Comparison of ENCODE assay signal across 15 cellular contexts in the genomic region with DNA sequence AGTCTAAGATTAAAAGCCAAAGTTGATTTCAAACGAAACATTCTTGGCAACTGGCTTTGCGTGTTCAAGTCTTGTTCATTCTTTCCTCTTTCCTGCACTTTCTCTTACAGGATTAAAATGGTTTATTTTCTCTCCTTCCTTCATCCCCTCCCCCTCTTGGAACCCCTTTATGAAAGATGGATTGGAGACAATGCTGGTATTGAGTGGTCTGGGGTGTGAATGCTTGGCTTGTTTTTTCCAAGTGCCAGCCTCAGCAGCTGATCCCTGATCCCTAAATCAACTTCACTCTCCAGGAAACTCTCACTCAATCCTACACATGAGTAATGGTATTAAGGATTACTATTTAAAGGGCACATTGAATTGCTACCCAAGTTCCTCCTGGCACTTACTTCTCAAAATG. TPM values are rescaled to one million over a fixed set of nuclear protein-coding genes. Genes with fewer than 3 reads are reported as not detected.
DNase-seq lines count a peak whose midpoint lies in the region; TF ChIP-seq lines count a peak whose summit lies in the region.
"Had no signal": no experiment of that assay in that cellular context is flagged by ENCODE, and none has a peak within 500 bp of the region (broad histone marks: within the 10 kb centered on the region; RNA-seq: fewer than 3 reads in every experiment).

No MANE protein-coding gene starts in this region.

- H3K9me3 Mint-ChIP-seq in brain: no peaks in the 10 kb centered on the region
- H3K9me3 Mint-ChIP-seq: activated CD4-positive, alpha-beta T cell treated with anti-CD3 and anti-CD28 coated beads, Interleukin-2, amount 10 ng/mL, durations not matched to agents 7 days and 5 days had no signal

- no peak for TF ChIP-seq EP300 in suprapubic skin (IDR thresholded peaks at IDR 0.05)

- TF ChIP-seq POLR2A in suprapubic skin (IDR thresholded peaks at IDR 0.05): no peak

- H3K27me3 Mint-ChIP-seq in brain: no peaks in the 10 kb centered on the region

- DNase-seq in retinal pigment epithelial cell (ENCODE audit: low read depth) (peak; percentile 55), HK-2 (ENCODE audit: unreplicated experiment) (no peak), NCI-H1092 treated with DMSO at 0.1 percent for 48 hours (lab: John Stamatoyannopoulos, UW) (no peak), suprapubic skin (ENCODE audit: low spot score in 2 of 2) (no peak)
- DNase-seq: activated CD4-positive, alpha-beta T cell treated with anti-CD3 and anti-CD28 coated beads, Interleukin-2, amount 10 ng/mL, durations not matched to agents 7 days and 5 days; activated naive CD4-positive, alpha-beta T cell treated with anti-CD3 and anti-CD28 coated beads, Interleukin-2, amount 10 ng/mL, durations not matched to agents 7 days and 5 days; kidney; MG63; NCI-H510A treated with DMSO at 0.1 percent for 48 hours; stimulated activated CD4-positive, alpha-beta T cell treated with anti-CD3 and anti-CD28 coated beads, Interleukin-2, amount 100 ng/mL, for 24 hours had no signal

- 65% methylated on average over 2 of the region's 2 CpGs for WGBS in HUES64
- WGBS in suprapubic skin: 48% methylated on average over 2 of the region's 2 CpGs

- H3K4me1 ChIP-seq in HUES64 (ENCODE audit: insufficient read depth, low read length): peaks cover 33% of the 10 kb centered on the region
- peaks cover 34% of the 10 kb centered on the region for H3K4me1 ChIP-seq in iPS-18a (ENCODE audit: control insufficient read depth, low read depth, low read length)
- no peaks in the 10 kb centered on the region for H3K4me1 ChIP-seq in suprapubic skin
- H3K4me1 ChIP-seq: SJCRH30 had no signal

- no peaks in the 10 kb centered on the region for H3K36me3 ChIP-seq in HUES64 (ENCODE audit: insufficient read depth, low read length)
- H3K36me3 ChIP-seq in iPS-18a (ENCODE audit: control insufficient read depth, low read depth, low read length): no peaks in the 10 kb centered on the region
- no peaks in the 10 kb centered on the region for H3K36me3 ChIP-seq in suprapubic skin
- H3K36me3 ChIP-seq: MG63, SJCRH30 had no signal

- H3K36me3 Mint-ChIP-seq in brain: no peaks in the 10 kb centered on the region
- H3K36me3 Mint-ChIP-seq: activated naive CD4-positive, alpha-beta T cell treated with anti-CD3 and anti-CD28 coated beads, Interleukin-2, amount 10 ng/mL, durations not matched to agents 7 days and 5 days had no signal

- peaks cover 63% of the 10 kb centered on the region for H3K4me1 Mint-ChIP-seq in brain
- H3K4me1 Mint-ChIP-seq: activated CD4-positive, alpha-beta T cell treated with anti-CD3 and anti-CD28 coated beads, Interleukin-2, amount 10 ng/mL, durations not matched to agents 7 days and 5 days; activated naive CD4-positive, alpha-beta T cell treated with anti-CD3 and anti-CD28 coated beads, Interleukin-2, amount 10 ng/mL, durations not matched to agents 7 days and 5 days had no signal

- peak overlapping the region; percentile 38 for H3K4me3 ChIP-seq in HUES64 (ENCODE audit: low read length)
- H3K4me3 ChIP-seq in iPS-18a (ENCODE audit: low read length): peak overlapping the region; percentile 33
- no peak overlapping the region for H3K4me3 ChIP-seq in retinal pigment epithelial cell (ENCODE audit: low read length)
- no peak overlapping the region for H3K4me3 ChIP-seq in suprapubic skin
- H3K4me3 ChIP-seq: MG63, SJCRH30 had no signal

- H3K27me3 ChIP-seq in HUES64 (ENCODE audit: insufficient read depth, low read length): peaks cover 8% of the 10 kb centered on the region; the same call in 1 of the 2 replicates
- peaks cover 16% of the 10 kb centered on the region for H3K27me3 ChIP-seq in iPS-18a (ENCODE audit: control insufficient read depth, insufficient read depth, low read length)
- peaks cover 6% of the 10 kb centered on the region for H3K27me3 ChIP-seq in suprapubic skin
- H3K27me3 ChIP-seq: SJCRH30 had no signal

- H3K27ac Mint-ChIP-seq in brain: peak overlapping the region; percentile 77 to 97 (median 94)
- H3K27ac Mint-ChIP-seq: activated CD4-positive, alpha-beta T cell treated with anti-CD3 and anti-CD28 coated beads, Interleukin-2, amount 10 ng/mL, durations not matched to agents 7 days and 5 days; activated naive CD4-positive, alpha-beta T cell treated with anti-CD3 and anti-CD28 coated beads, Interleukin-2, amount 10 ng/mL, durations not matched to agents 7 days and 5 days; dendritic cell treated with granulocyte-macrophage colony-stimulating factor and Interleukin-4, amounts not matched to agents 40 ng/mL and 50 ng/mL, for 4 days had no signal

- H3K9ac ChIP-seq in HUES64 (ENCODE audit: low read depth, low read length): no peak overlapping the region; the same call in 1 of the 2 replicates
- H3K9ac ChIP-seq in iPS-18a (ENCODE audit: low read length): peak overlapping the region; percentile 28

- TF ChIP-seq CTCF in brain (conservative IDR thresholded peaks at IDR 0.05) (no peak), retinal pigment epithelial cell (conservative IDR thresholded peaks at IDR 0.05; ENCODE audit: low read depth, low read length) (no peak), suprapubic skin (IDR thresholded peaks at IDR 0.05) (no peak)

- H3K4me3 Mint-ChIP-seq in brain: peak overlapping the region; percentile 67 to 95 (median 76)
- H3K4me3 Mint-ChIP-seq: activated CD4-positive, alpha-beta T cell treated with anti-CD3 and anti-CD28 coated beads, Interleukin-2, amount 10 ng/mL, durations not matched to agents 7 days and 5 days; activated naive CD4-positive, alpha-beta T cell treated with anti-CD3 and anti-CD28 coated beads, Interleukin-2, amount 10 ng/mL, durations not matched to agents 7 days and 5 days; dendritic cell treated with granulocyte-macrophage colony-stimulating factor and Interleukin-4, amounts not matched to agents 40 ng/mL and 50 ng/mL, for 4 days had no signal

- H3K27ac ChIP-seq in HUES64 (ENCODE audit: low read depth, low read length) (no peak overlapping the region), iPS-18a (ENCODE audit: low read length) (no peak overlapping the region), suprapubic skin (no peak overlapping the region)
- H3K27ac ChIP-seq: SJCRH30 had no signal

- H3K9me3 ChIP-seq in HUES64 (ENCODE audit: insufficient read depth, low read depth, low read length) (no peaks in the 10 kb centered on the region), iPS-18a (ENCODE audit: control insufficient read depth, low read depth, low read length) (no peaks in the 10 kb centered on the region), suprapubic skin (no peaks in the 10 kb centered on the region)
- H3K9me3 ChIP-seq: MG63, SJCRH30 had no signal

RNA-seq across cellular contexts. Expression of a gene that starts 0.8 kb away (rescaled TPM):
- polyA plus RNA-seq in HUES64 (2013, experiment 1 of 2): 4.2 TPM
- polyA plus RNA-seq in HUES64 (2013, experiment 2 of 2): 7.5 TPM
- polyA plus RNA-seq in brain (ENCODE audit: insufficient read depth, low read depth, low replicate concordance): 21.4 TPM
- total RNA-seq in suprapubic skin: 1 to 10 TPM; 4.3 to 5.2 (median 5.0) TPM
- total RNA-seq: activated CD4-positive, alpha-beta T cell treated with anti-CD3 and anti-CD28 coated beads, Interleukin-2, amount 10 ng/mL, durations not matched to agents 7 days and 5 days had no signal

Comparison
In these comparisons a context has a peak if more than half of its experiments do, and no peak if none do; other contexts are left out.
1. H3K4me3 ChIP-seq: peak in HUES64 (single experiment) and iPS-18a (single experiment); none in retinal pigment epithelial cell (single experiment) and suprapubic skin (single experiment).